ENCODE assay signal across 14 cellular contexts in genomic region chr2:165369131-165369935, GRCh38.
A peak's percentile ranks its signal among the peaks of the same experiment; 100 is the strongest.
DNase-seq lines count a peak whose midpoint lies in the region; ATAC-seq, FAIRE-seq and TF ChIP-seq lines count a peak whose summit lies in the region.
"Had no signal": no experiment of that assay in that cellular context is flagged by ENCODE, and none has a peak within 500 bp of the region (broad histone marks: within the 10 kb centered on the region; RNA-seq: fewer than 3 reads in every experiment).

No MANE protein-coding gene starts in this region.

- H3K4me2 ChIP-seq in endothelial cell of umbilical vein (ENCODE audit: insufficient read depth, low read length) (no peak overlapping the region), mesendoderm (ENCODE audit: low read length) (no peak overlapping the region)

- WGBS in mesendoderm (ENCODE audit: extremely low coverage, insufficient coverage, low lambda C conversion rate), result no CpG with 5 or more reads among the region's 11 CpGs

- no peaks in the 10 kb centered on the region for H3K36me3 ChIP-seq in RWPE2 (ENCODE audit: low read depth)
- H3K36me3 ChIP-seq in endothelial cell of umbilical vein (ENCODE audit: control insufficient read depth in 2 of 2, extremely low read depth in 1 of 2, insufficient read depth in 2 of 2, low read length in 2 of 2), result no peaks in the 10 kb centered on the region
- no peaks in the 10 kb centered on the region for H3K36me3 ChIP-seq in mesendoderm (ENCODE audit: control insufficient read depth, insufficient read depth, low read length)

- H3K27me3 Mint-ChIP-seq in Calu3 (ENCODE audit: unreplicated experiment), result no peaks in the 10 kb centered on the region
- no peaks in the 10 kb centered on the region for H3K27me3 Mint-ChIP-seq in activated naive CD8-positive, alpha-beta T cell treated with anti-CD3 and anti-CD28 coated beads, Interleukin-2, amount 50 U/mL, for 24 hours
- H3K27me3 Mint-ChIP-seq: progenitor cell of endocrine pancreas; stimulated activated naive B cell treated with anti-CD40 and anti-IgM and Interleukin-4, amounts not matched to agents 10 μg/mL and 1 μg/mL and 100 μg/mL, for 72 hours had no signal

- intact Hi-C loops in Calu3 (cut with micrococcal nuclease; ENCODE audit: unreplicated experiment) (no loop called here), endothelial cell of umbilical vein (cut with micrococcal nuclease) (no loop called here)

- no peaks in the 10 kb centered on the region for H3K9me3 Mint-ChIP-seq in Calu3 (ENCODE audit: low read depth, unreplicated experiment)
- no peaks in the 10 kb centered on the region for H3K9me3 Mint-ChIP-seq in activated naive CD8-positive, alpha-beta T cell treated with anti-CD3 and anti-CD28 coated beads, Interleukin-2, amount 50 U/mL, for 24 hours
- H3K9me3 Mint-ChIP-seq: IgD-negative memory B cell; stimulated activated naive B cell treated with anti-CD40 and anti-IgM and Interleukin-4, amounts not matched to agents 10 μg/mL and 1 μg/mL and 100 μg/mL, for 72 hours had no signal

- POLR2A ChIA-PET in endothelial cell of umbilical vein (lab: Charles Lee), result no interaction called here

- H3K4me3 ChIP-seq in RWPE2 (ENCODE audit: severe bottlenecking) (no peak overlapping the region), endothelial cell of umbilical vein (replicated peaks in 1 of 3; ENCODE audit: insufficient read depth in 1 of 3, low read depth in 1 of 3, low read length in 3 of 3) (no peak overlapping the region), mesendoderm (ENCODE audit: low read length) (no peak overlapping the region)

- dilution Hi-C loops in endothelial cell of umbilical vein (cut with MboI; ENCODE audit: extremely low pct_ligation_motif_present, low sequenced_read_pairs), result no loop called here

- DNase-seq in Calu3, result peak; percentile 69
- no peak for DNase-seq in RWPE2 (ENCODE audit: low spot score)
- DNase-seq in endothelial cell of umbilical vein (ENCODE audit: low read depth, low spot score), result peak; percentile 47
- peak; percentile 86 for DNase-seq in mesendoderm
- DNase-seq in activated naive CD8-positive, alpha-beta T cell treated with anti-CD3 and anti-CD28 coated beads, Interleukin-2, amount 50 U/mL, for 24 hours, result no peak
- DNase-seq in inferior parietal cortex (ENCODE audit: extremely low spot score), result no peak
- DNase-seq: activated CD4-positive, alpha-beta T cell treated with anti-CD3 and anti-CD28 coated beads, Interleukin-2, amount 50 U/mL, for 48 hours; stimulated activated naive B cell treated with anti-CD40 and anti-IgM and Interleukin-4, amounts not matched to agents 10 μg/mL and 1 μg/mL and 100 μg/mL, for 72 hours had no signal

- H3K4me1 ChIP-seq in RWPE2 (ENCODE audit: insufficient read depth, poor library complexity, severe bottlenecking) (no peaks in the 10 kb centered on the region), endothelial cell of umbilical vein (ENCODE audit: control insufficient read depth, extremely low read depth, insufficient read depth, low read length) (no peaks in the 10 kb centered on the region), mesendoderm (ENCODE audit: control insufficient read depth, low read depth, low read length) (no peaks in the 10 kb centered on the region)

- no peaks in the 10 kb centered on the region for H3K79me2 ChIP-seq in endothelial cell of umbilical vein (ENCODE audit: control insufficient read depth, insufficient read depth, low read length)
- H3K79me2 ChIP-seq in mesendoderm (ENCODE audit: control insufficient read depth, insufficient read depth, low read length), result no peaks in the 10 kb centered on the region

- peak overlapping the region; percentile 28 for H4K8ac ChIP-seq in mesendoderm (ENCODE audit: low read depth, low read length)

- H3K36me3 Mint-ChIP-seq in Calu3 (ENCODE audit: insufficient read depth, unreplicated experiment), result no peaks in the 10 kb centered on the region
- no peaks in the 10 kb centered on the region for H3K36me3 Mint-ChIP-seq in activated naive CD8-positive, alpha-beta T cell treated with anti-CD3 and anti-CD28 coated beads, Interleukin-2, amount 50 U/mL, for 24 hours (ENCODE audit: low read depth)
- H3K36me3 Mint-ChIP-seq: IgD-negative memory B cell; stimulated activated naive B cell treated with anti-CD40 and anti-IgM and Interleukin-4, amounts not matched to agents 10 μg/mL and 1 μg/mL and 100 μg/mL, for 72 hours had no signal

- no peaks in the 10 kb centered on the region for H3K27me3 ChIP-seq in RWPE2 (ENCODE audit: insufficient read depth, poor library complexity, severe bottlenecking)
- no peaks in the 10 kb centered on the region for H3K27me3 ChIP-seq in endothelial cell of umbilical vein (ENCODE audit: control insufficient read depth in 2 of 2, insufficient read depth in 2 of 2, low read length in 2 of 2)
- no peaks in the 10 kb centered on the region for H3K27me3 ChIP-seq in mesendoderm (ENCODE audit: insufficient read depth, low read length, poor library complexity)

- CTCF ChIA-PET in Calu3 (lab: Charles Lee), result interaction anchor here (0.6 kb wide), 2 partner anchors 1050 to 1819 kb away, joined by 3 to 4 read pairs; no protein-coding TSS in a partner anchor
- CTCF ChIA-PET in endothelial cell of umbilical vein (lab: Charles Lee), result no interaction called here

- H2AK5ac ChIP-seq in mesendoderm (ENCODE audit: low read length), result no peak overlapping the region

- peak; percentile 47 for FAIRE-seq in endothelial cell of umbilical vein (lab: Jason Lieb, UNC)

- no peak overlapping the region for H2BK5ac ChIP-seq in mesendoderm (ENCODE audit: low read length)

- H2AFZ ChIP-seq in endothelial cell of umbilical vein (ENCODE audit: low read depth, low read length), result no peak overlapping the region

- no peak overlapping the region for H4K5ac ChIP-seq in mesendoderm (ENCODE audit: low read length)

- H3K27ac Mint-ChIP-seq in Calu3 (ENCODE audit: unreplicated experiment), result peak overlapping the region; percentile 52
- no peak overlapping the region for H3K27ac Mint-ChIP-seq in activated naive CD8-positive, alpha-beta T cell treated with anti-CD3 and anti-CD28 coated beads, Interleukin-2, amount 50 U/mL, for 24 hours
- H3K27ac Mint-ChIP-seq: IgD-negative memory B cell; progenitor cell of endocrine pancreas; stimulated activated naive B cell treated with anti-CD40 and anti-IgM and Interleukin-4, amounts not matched to agents 10 μg/mL and 1 μg/mL and 100 μg/mL, for 72 hours had no signal

- no peak overlapping the region for H3K56ac ChIP-seq in mesendoderm (ENCODE audit: low read length)

- no peak overlapping the region for H3K23ac ChIP-seq in mesendoderm (ENCODE audit: low read length)

- H3K27ac ChIP-seq in RWPE2 (ENCODE audit: poor library complexity, severe bottlenecking), result no peak overlapping the region
- no peak overlapping the region for H3K27ac ChIP-seq in endothelial cell of umbilical vein (ENCODE audit: insufficient read depth, low read depth, low read length)
- H3K27ac ChIP-seq in mesendoderm (ENCODE audit: low read depth, low read length), result no peak overlapping the region

- BruUV-seq in Calu3 (replicated peaks; lab: Mats Ljungman, UMichigan) (no TSS peak), endothelial cell of umbilical vein (replicated peaks; lab: Mats Ljungman, UMichigan) (no TSS peak)

- H3K9me3 ChIP-seq in RWPE2 (ENCODE audit: severe bottlenecking), result no peaks in the 10 kb centered on the region
- H3K9me3 ChIP-seq in endothelial cell of umbilical vein (replicated peaks; ENCODE audit: control insufficient read depth, insufficient read depth, low read length), result no peaks in the 10 kb centered on the region

- no peak overlapping the region for H2BK15ac ChIP-seq in mesendoderm (replicated peaks; ENCODE audit: low read depth)

- H3K4me3 Mint-ChIP-seq in Calu3 (ENCODE audit: low read depth, unreplicated experiment), result no peak overlapping the region
- no peak overlapping the region for H3K4me3 Mint-ChIP-seq in activated naive CD8-positive, alpha-beta T cell treated with anti-CD3 and anti-CD28 coated beads, Interleukin-2, amount 50 U/mL, for 24 hours
- H3K4me3 Mint-ChIP-seq: stimulated activated naive B cell treated with anti-CD40 and anti-IgM and Interleukin-4, amounts not matched to agents 10 μg/mL and 1 μg/mL and 100 μg/mL, for 72 hours had no signal

- H3K4me1 Mint-ChIP-seq in Calu3 (ENCODE audit: low read depth, unreplicated experiment), result peaks cover 8% of the 10 kb centered on the region
- H3K4me1 Mint-ChIP-seq in activated naive CD8-positive, alpha-beta T cell treated with anti-CD3 and anti-CD28 coated beads, Interleukin-2, amount 50 U/mL, for 24 hours, result no peaks in the 10 kb centered on the region
- H3K4me1 Mint-ChIP-seq: IgD-negative memory B cell; stimulated activated naive B cell treated with anti-CD40 and anti-IgM and Interleukin-4, amounts not matched to agents 10 μg/mL and 1 μg/mL and 100 μg/mL, for 72 hours had no signal

- H3K9ac ChIP-seq in endothelial cell of umbilical vein (replicated peaks; ENCODE audit: extremely low read depth, insufficient read depth, low read length) (no peak overlapping the region), mesendoderm (ENCODE audit: low read length) (no peak overlapping the region)

- H3K18ac ChIP-seq in mesendoderm (ENCODE audit: low read length), result no peak overlapping the region

- H2BK120ac ChIP-seq in mesendoderm (ENCODE audit: low read depth, low read length), result no peak overlapping the region

- no peak overlapping the region for H3K4ac ChIP-seq in mesendoderm (ENCODE audit: low read depth, low read length)

- TF ChIP-seq CTCF in Calu3 (IDR thresholded peaks at IDR 0.05; ENCODE audit: unreplicated experiment) (no peak), RWPE2 (IDR thresholded peaks at IDR 0.05; ENCODE audit: poor library complexity, severe bottlenecking) (no peak), endothelial cell of umbilical vein (IDR thresholded peaks at IDR 0.05; ENCODE audit: extremely low read depth in 1 of 2, insufficient read depth in 1 of 2, low read depth in 1 of 2, low read length in 2 of 2) (no peak)

- H3K9me1 ChIP-seq in endothelial cell of umbilical vein (replicated peaks; ENCODE audit: control insufficient read depth, extremely low read depth, insufficient read depth, low read length), result no peaks in the 10 kb centered on the region

- no peaks in the 10 kb centered on the region for H4K20me1 ChIP-seq in endothelial cell of umbilical vein (replicated peaks; ENCODE audit: control insufficient read depth, extremely low read depth, insufficient read depth, low read length)

- TF ChIP-seq POLR2A in endothelial cell of umbilical vein (IDR thresholded peaks at IDR 0.05; ENCODE audit: low read depth, low read length), result no peak

- ATAC-seq in RWPE2 (ENCODE audit: low read depth) (peak; percentile 41; the same call in 1 of the 3 replicates), HG03175 (IDR thresholded peaks at IDR 0.05; ENCODE audit: unreplicated experiment) (no peak), HG02840 (IDR thresholded peaks at IDR 0.05; ENCODE audit: low FRiP score, unreplicated experiment) (no peak)
- no peak for ATAC-seq in activated naive CD8-positive, alpha-beta T cell treated with anti-CD3 and anti-CD28 coated beads, Interleukin-2, amount 50 U/mL, for 24 hours
- ATAC-seq: HCT116; left lobe of liver; stimulated activated naive B cell treated with anti-CD40 and anti-IgM and Interleukin-4, amounts not matched to agents 10 μg/mL and 1 μg/mL and 100 μg/mL, for 72 hours had no signal

- no peaks in the 10 kb centered on the region for H3K79me1 ChIP-seq in mesendoderm (ENCODE audit: low read length)

TF ChIP-seq in endothelial cell of umbilical vein, 7 proteins besides CTCF, POLR2A, EP300 and RAD21 (continues in another document):
- no peak for TF ChIP-seq JUN (IDR thresholded peaks at IDR 0.05; ENCODE audit: borderline replicate concordance, insufficient read depth, insufficient read length, low read depth)

Comparison
In these comparisons a context has a peak if more than half of its experiments do, and no peak if none do; other contexts are left out.
1. DNase-seq: peak in Calu3 (single experiment), endothelial cell of umbilical vein (single experiment) and mesendoderm (single experiment); none in RWPE2 (single experiment), activated naive CD8-positive, alpha-beta T cell treated with anti-CD3 and anti-CD28 coated beads, Interleukin-2, amount 50 U/mL, for 24 hours (single experiment) and inferior parietal cortex (single experiment).